In genomic region chr5:151685749-151686672, GRCh38 we compare ENCODE assay signal across 8 cellular contexts. TPM values are rescaled to one million over a fixed set of nuclear protein-coding genes. Genes with fewer than 3 reads are reported as not detected.
DNase-seq lines count a peak whose midpoint lies in the region; ATAC-seq and TF ChIP-seq lines count a peak whose summit lies in the region.

No MANE protein-coding gene starts in this region.

- H3K4me1 ChIP-seq in SJSA1 (replicated peaks): peaks cover 54% of the 10 kb centered on the region
- H3K4me1 ChIP-seq in CD8-positive, alpha-beta T cell (ENCODE audit: insufficient read depth, low read length): no peaks in the 10 kb centered on the region

- CTCF ChIA-PET in CD8-positive, alpha-beta T cell (lab: Charles Lee): interaction anchor here (0.8 to 2.1 kb wide), 2 partner anchors 11 to 28 kb away, joined by 3 to 5 read pairs; no protein-coding TSS in a partner anchor

- no peak for ATAC-seq in CD8-positive, alpha-beta T cell
- ATAC-seq in GM19324 (IDR thresholded peaks at IDR 0.05; ENCODE audit: low FRiP score, unreplicated experiment): no peak

- H3K27me3 Mint-ChIP-seq in CD8-positive, alpha-beta T cell (ENCODE audit: low read depth): peaks cover 44% of the 10 kb centered on the region

- TF ChIP-seq CTCF in GM06990 (IDR thresholded peaks at IDR 0.05; ENCODE audit: insufficient read depth, low read length, poor library complexity, severe bottlenecking) (no peak), foreskin fibroblast (IDR thresholded peaks at IDR 0.05; ENCODE audit: low read depth, low read length) (no peak), retinal pigment epithelial cell (conservative IDR thresholded peaks at IDR 0.05; ENCODE audit: low read depth, low read length) (no peak)
- TF ChIP-seq CTCF in CD8-positive, alpha-beta T cell (IDR thresholded peaks at IDR 0.05): no peak

- peak overlapping the region; percentile 91 for H3K27ac ChIP-seq in SJSA1
- H3K27ac ChIP-seq in CD8-positive, alpha-beta T cell (ENCODE audit: low read depth, low read length): no peak overlapping the region

- intact Hi-C loops in CD8-positive, alpha-beta T cell (cut with DNase I, micrococcal nuclease): no loop called here

- DNase-seq in GM06990 (ENCODE audit: extremely low read depth, insufficient read length) (no peak), SJSA1 (ENCODE audit: low read depth in 1 of 2, low spot score in 2 of 2) (peak in 1 of 2 experiments; percentile 66), foreskin fibroblast (peak in 1 of 2 donors; percentile 44), retinal pigment epithelial cell (ENCODE audit: low read depth) (no peak), iPS-NIHi7 (ENCODE audit: extremely low spot score) (no peak), SKM-1 treated with dmso at 0.1 percent for 144 hours (lab: John Stamatoyannopoulos, UW; ENCODE audit: unreplicated experiment) (no peak)
- no peak for DNase-seq in CD8-positive, alpha-beta T cell

- no peak overlapping the region for H3K27ac Mint-ChIP-seq in CD8-positive, alpha-beta T cell

- POLR2A ChIA-PET in CD8-positive, alpha-beta T cell (lab: Charles Lee): no interaction called here

- no peaks in the 10 kb centered on the region; the same call in 1 of the 2 replicates for H3K36me3 ChIP-seq in GM06990 (ENCODE audit: control insufficient read depth, insufficient read depth, low read length)
- H3K36me3 ChIP-seq in SJSA1: peaks cover 52% of the 10 kb centered on the region
- no peaks in the 10 kb centered on the region for H3K36me3 ChIP-seq in CD8-positive, alpha-beta T cell (ENCODE audit: insufficient read depth, low read length)

- no peaks in the 10 kb centered on the region for H3K27me3 ChIP-seq in GM06990 (replicated peaks; ENCODE audit: control insufficient read depth, insufficient read depth, low read length)
- H3K27me3 ChIP-seq in SJSA1 (replicated peaks): no peaks in the 10 kb centered on the region
- no peaks in the 10 kb centered on the region for H3K27me3 ChIP-seq in CD8-positive, alpha-beta T cell (ENCODE audit: insufficient read depth, low read length)

- H3K4me1 Mint-ChIP-seq in CD8-positive, alpha-beta T cell (ENCODE audit: low read depth): peaks cover 11% of the 10 kb centered on the region

- peak overlapping the region; percentile 76 for H3K4me3 ChIP-seq in GM06990 (replicated peaks; ENCODE audit: low read depth, low read length)
- H3K4me3 ChIP-seq in SJSA1: peak overlapping the region; percentile 58
- peak overlapping the region; percentile 85 to 88 for H3K4me3 ChIP-seq in foreskin fibroblast (ENCODE audit: low read depth in 1 of 2, low read length in 2 of 2)
- H3K4me3 ChIP-seq in retinal pigment epithelial cell (ENCODE audit: low read length): peak overlapping the region; percentile 82
- H3K4me3 ChIP-seq in CD8-positive, alpha-beta T cell (ENCODE audit: low read depth, low read length): no peak overlapping the region

- H3K36me3 Mint-ChIP-seq in CD8-positive, alpha-beta T cell: no peaks in the 10 kb centered on the region

- no peaks in the 10 kb centered on the region for H3K9me3 ChIP-seq in SJSA1 (replicated peaks)
- H3K9me3 ChIP-seq in CD8-positive, alpha-beta T cell (ENCODE audit: low read length): no peaks in the 10 kb centered on the region

- no peak overlapping the region for H3K4me3 Mint-ChIP-seq in CD8-positive, alpha-beta T cell

- H3K9me3 Mint-ChIP-seq in CD8-positive, alpha-beta T cell: no peaks in the 10 kb centered on the region

RNA-seq across cellular contexts. Expression of gene SPARC, which starts 0.7 kb away (rescaled TPM):
- total RNA-seq in SJSA1 (2014; rRNA removed; shearing (Covaris generic)): 2,833 and 2,882 TPM in 2 replicates
- total RNA-seq in CD8-positive, alpha-beta T cell: under 1 TPM in 1 of 2 experiments, not detected in 1; 0.39 TPM

Comparison
In these comparisons a context has a peak if more than half of its experiments do, and no peak if none do; other contexts are left out.
1. RNA of gene SPARC, which starts 0.7 kb away (total RNA-seq): 2,833 to 2,882 TPM in SJSA1; 0.39 TPM in CD8-positive, alpha-beta T cell; every median in the first group is over 1,000 times any median in the second.